3 cellular contexts compared by ENCODE assay signal in the genomic region with DNA sequence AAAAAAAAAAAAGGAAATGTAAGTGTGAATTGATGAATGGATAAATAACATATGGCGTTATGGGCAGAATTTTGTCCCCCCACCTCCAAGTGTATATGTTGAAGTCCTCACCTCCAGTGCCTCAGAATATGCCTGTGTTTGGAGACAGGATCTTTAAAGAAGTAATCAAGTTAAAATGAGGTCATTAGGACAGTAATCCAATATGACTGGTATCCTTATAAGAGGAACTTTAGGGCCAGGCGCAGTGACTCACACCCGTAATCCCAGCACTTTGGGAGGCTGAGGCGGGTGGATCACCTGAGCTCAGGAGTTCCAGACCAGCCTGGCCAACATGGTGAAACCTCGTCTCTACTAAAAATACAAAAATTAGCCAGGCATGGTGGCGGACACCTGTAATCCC. TPM values are rescaled to one million over a fixed set of nuclear protein-coding genes. Genes with fewer than 3 reads are reported as not detected.
"Had no signal": no experiment of that assay in that cellular context is flagged by ENCODE, and none has a peak within 500 bp of the region (broad histone marks: within the 10 kb centered on the region; RNA-seq: fewer than 3 reads in every experiment).

No MANE protein-coding gene starts in this region.

RNA-seq across cellular contexts. Expression of gene TMEM45B, which starts 17.6 kb away (rescaled TPM):
- total RNA-seq: endothelial cell of umbilical vein, left cardiac atrium, left ventricle myocardium inferior had no signal
